ENCODE assay signal across 26 cellular contexts in the genomic region with DNA sequence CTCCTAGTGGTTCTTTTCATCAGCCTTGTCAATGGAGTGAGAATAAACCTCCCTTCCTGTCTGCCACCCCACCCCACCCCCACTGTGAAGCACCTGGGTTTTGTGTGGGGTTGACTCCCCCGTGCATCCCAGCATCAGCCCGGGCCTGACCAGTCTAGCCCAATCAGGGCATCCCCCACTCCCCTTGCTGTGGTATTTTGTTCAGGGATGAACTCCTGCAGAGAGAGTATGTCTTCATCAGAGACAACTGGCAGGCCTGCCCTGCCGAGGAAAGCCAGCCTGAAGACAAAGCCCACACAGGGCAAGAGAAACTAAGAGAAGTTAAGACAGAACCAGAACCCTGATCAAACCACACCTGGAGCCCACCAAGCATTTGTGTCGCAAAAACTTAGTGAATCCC.
"Had no signal": no experiment of that assay in that cellular context is flagged by ENCODE, and none has a peak within 500 bp of the region (broad histone marks: within the 10 kb centered on the region; RNA-seq: fewer than 3 reads in every experiment).

No MANE protein-coding gene starts in this region.

- H3K36me3 Mint-ChIP-seq: immature natural killer cell; naive B cell; stimulated activated naive B cell treated with anti-CD40 and anti-IgM and Interleukin-4, amounts not matched to agents 10 μg/mL and 1 μg/mL and 100 μg/mL, for 72 hours had no signal

- DNase-seq: dorsolateral prefrontal cortex; effector CD8-positive, alpha-beta T cell; glutamatergic neuron; immature natural killer cell; kidney; left cardiac atrium; left ventricle myocardium inferior; lower lobe of right lung; mesenchymal stem cell; naive B cell; posterior cingulate gyrus; sigmoid colon; stimulated activated CD4-positive, alpha-beta T cell treated with anti-CD3 and anti-CD28 coated beads, Interleukin-2, amount 100 ng/mL, for 24 hours; stimulated activated CD4-positive, alpha-beta T cell treated with anti-CD3 and anti-CD28 coated beads, Interleukin-4, amount 100 ng/mL, for 4 hours; stimulated activated naive B cell treated with anti-CD40 and anti-IgM and Interleukin-4, amounts not matched to agents 10 μg/mL and 1 μg/mL and 100 μg/mL, for 72 hours; stomach; substantia nigra; transverse colon had no signal

- H3K4me3 Mint-ChIP-seq: immature natural killer cell; naive B cell; nephron; stimulated activated naive B cell treated with anti-CD40 and anti-IgM and Interleukin-4, amounts not matched to agents 10 μg/mL and 1 μg/mL and 100 μg/mL, for 72 hours had no signal

- H3K4me1 Mint-ChIP-seq: immature natural killer cell; naive B cell; nephron; stimulated activated naive B cell treated with anti-CD40 and anti-IgM and Interleukin-4, amounts not matched to agents 10 μg/mL and 1 μg/mL and 100 μg/mL, for 72 hours had no signal

- H3K27ac Mint-ChIP-seq: immature natural killer cell; naive B cell; nephron; stimulated activated naive B cell treated with anti-CD40 and anti-IgM and Interleukin-4, amounts not matched to agents 10 μg/mL and 1 μg/mL and 100 μg/mL, for 72 hours had no signal

- H3K4me1 ChIP-seq: left ventricle myocardium inferior, lower lobe of right lung, sigmoid colon, transverse colon had no signal

- H3K27ac ChIP-seq: coronary artery, dorsolateral prefrontal cortex, gastroesophageal sphincter, left ventricle myocardium inferior, lower lobe of right lung, right atrium auricular region, sigmoid colon, skin epidermis, stomach, thoracic aorta, transverse colon had no signal

- ATAC-seq: esophagus mucosa; gastroesophageal sphincter; left cardiac atrium; lower lobe of right lung; stimulated activated naive B cell treated with anti-CD40 and anti-IgM and Interleukin-4, amounts not matched to agents 10 μg/mL and 1 μg/mL and 100 μg/mL, for 72 hours had no signal

- H3K36me3 ChIP-seq: gastroesophageal sphincter, left ventricle myocardium inferior, lower lobe of right lung, right atrium auricular region, sigmoid colon, stomach, thoracic aorta, transverse colon had no signal

- FAIRE-seq: endometrium, kidney had no signal

- H3K27me3 ChIP-seq: dorsolateral prefrontal cortex, gastroesophageal sphincter, right atrium auricular region, sigmoid colon, stomach, transverse colon had no signal

- H3K4me3 ChIP-seq: coronary artery, dorsolateral prefrontal cortex, gastroesophageal sphincter, left ventricle myocardium inferior, lower lobe of right lung, right atrium auricular region, sigmoid colon, skin epidermis, stomach, thoracic aorta, transverse colon had no signal

- H3K9me3 Mint-ChIP-seq: immature natural killer cell, nephron had no signal
